In genomic region chr22:46585340-46586122, GRCh38 we compare ENCODE assay signal across 17 cellular contexts. TPM values are rescaled to one million over a fixed set of nuclear protein-coding genes. Genes with fewer than 3 reads are reported as not detected.
DNase-seq lines count a peak whose midpoint lies in the region; ATAC-seq and TF ChIP-seq lines count a peak whose summit lies in the region.
"Had no signal": no experiment of that assay in that cellular context is flagged by ENCODE, and none has a peak within 500 bp of the region (broad histone marks: within the 10 kb centered on the region; RNA-seq: fewer than 3 reads in every experiment).

No MANE protein-coding gene starts in this region.

- no peaks in the 10 kb centered on the region for H4K20me1 ChIP-seq in H9 (ENCODE audit: control insufficient read depth, insufficient read depth, insufficient read length)

- no peak overlapping the region for H2AK5ac ChIP-seq in H9 (ENCODE audit: insufficient read length, low read length)

- no peak overlapping the region for H2BK120ac ChIP-seq in H9 (ENCODE audit: low read depth, low read length, poor library complexity, severe bottlenecking)

- H3K9ac ChIP-seq in H9 (ENCODE audit: extremely low read depth, insufficient read length, low read length) = no peak overlapping the region
- H3K9ac ChIP-seq: KMS-11 had no signal

- no peak overlapping the region for H3K4me2 ChIP-seq in H9 (ENCODE audit: insufficient read depth, insufficient read length, low read length)
- H3K4me2 ChIP-seq: KMS-11 had no signal

- ATAC-seq in Right ventricle myocardium inferior (no peak), heart right ventricle (no peak), memory B cell (ENCODE audit: low read depth) (no peak), GM21367 (IDR thresholded peaks at IDR 0.05; ENCODE audit: unreplicated experiment) (no peak)
- no peak for ATAC-seq in stimulated activated naive B cell treated with anti-CD40 and anti-IgM and Interleukin-4, amounts not matched to agents 10 μg/mL and 1 μg/mL and 100 μg/mL, for 72 hours (replicated peaks)

- H3K79me1 ChIP-seq in H9 (ENCODE audit: insufficient read depth, low read depth, low read length, poor library complexity, severe bottlenecking) = no peaks in the 10 kb centered on the region

- H3K56ac ChIP-seq in H9 (ENCODE audit: insufficient read length, low read depth, low read length) = no peak overlapping the region

- intact Hi-C loops in Right ventricle myocardium inferior (cut with DNase I) (no loop called here), heart right ventricle (cut with DNase I) (loop anchor here in 1 of 10 donors (5.0 kb wide), 1 partner anchor 37 kb away; the partner anchor contains the start of gene GRAMD4)

- peaks cover 10% of the 10 kb centered on the region for H3K27me3 Mint-ChIP-seq in H9 (ENCODE audit: low read depth)
- H3K27me3 Mint-ChIP-seq in memory B cell = no peaks in the 10 kb centered on the region
- H3K27me3 Mint-ChIP-seq in stimulated activated naive B cell treated with anti-CD40 and anti-IgM and Interleukin-4, amounts not matched to agents 10 μg/mL and 1 μg/mL and 100 μg/mL, for 72 hours = no peaks in the 10 kb centered on the region

- no peak overlapping the region for H2BK5ac ChIP-seq in H9 (ENCODE audit: insufficient read length, low read length)

- H2AFZ ChIP-seq in H9 (ENCODE audit: low read length) = no peak overlapping the region

- no peaks in the 10 kb centered on the region for H3K27me3 ChIP-seq in heart right ventricle
- H3K27me3 ChIP-seq in H9 (ENCODE audit: insufficient read depth, low read length) = no peaks in the 10 kb centered on the region

- H3K36me3 ChIP-seq in heart right ventricle = no peaks in the 10 kb centered on the region

- no peak overlapping the region for H4K8ac ChIP-seq in H9 (replicated peaks; ENCODE audit: insufficient read length, low read depth, low read length)

- H3K23ac ChIP-seq in H9 (ENCODE audit: insufficient read length, low read depth, low read length) = no peak overlapping the region

- no peaks in the 10 kb centered on the region for H3K9me3 ChIP-seq in heart right ventricle
- H3K9me3 ChIP-seq in H9 (ENCODE audit: control insufficient read depth, low read depth, low read length) = no peaks in the 10 kb centered on the region

- H3K27ac ChIP-seq in heart right ventricle (no peak overlapping the region), H9 (ENCODE audit: insufficient read length, low read depth, low read length) (no peak overlapping the region)
- H3K27ac ChIP-seq: KMS-11 had no signal

- DNase-seq in Right ventricle myocardium inferior (ENCODE audit: missing footprints) (peak; percentile 50), heart right ventricle (no peak), H9 (peak; percentile 21), memory B cell (ENCODE audit: low spot score in 2 of 2) (no peak), retina (no peak)
- no peak for DNase-seq in stimulated activated naive B cell treated with anti-CD40 and anti-IgM and Interleukin-4, amounts not matched to agents 10 μg/mL and 1 μg/mL and 100 μg/mL, for 72 hours
- DNase-seq: COR-L47; GOT3; HFFc6; NCI-H1436; NCI-H2029; NCI-H2171; NCI-H446; NCI-H69; NK-92 treated with Interleukin-12 subunit alpha and Interleukin-12 subunit beta, amount 100 ng/mL, for 24 hours had no signal

- H3K23me2 ChIP-seq in H9 (ENCODE audit: insufficient read length, low read depth, low read length, poor library complexity, severe bottlenecking) = no peaks in the 10 kb centered on the region

- H2BK20ac ChIP-seq in H9 (ENCODE audit: low read depth, low read length, poor library complexity, severe bottlenecking) = no peak overlapping the region

- no peak overlapping the region for H3K4ac ChIP-seq in H9 (ENCODE audit: low read depth, low read length)

- H4K5ac ChIP-seq in H9 (ENCODE audit: insufficient read length, low read depth, low read length) = no peak overlapping the region

- H3K9me3 Mint-ChIP-seq in H9 = no peaks in the 10 kb centered on the region
- H3K9me3 Mint-ChIP-seq in memory B cell = no peaks in the 10 kb centered on the region
- H3K9me3 Mint-ChIP-seq in stimulated activated naive B cell treated with anti-CD40 and anti-IgM and Interleukin-4, amounts not matched to agents 10 μg/mL and 1 μg/mL and 100 μg/mL, for 72 hours = no peaks in the 10 kb centered on the region
- H3K9me3 Mint-ChIP-seq: HFFc6 had no signal

- H3K4me3 Mint-ChIP-seq in H9 (no peak overlapping the region; a peak in 1 of 5 replicates), memory B cell (no peak overlapping the region)
- H3K4me3 Mint-ChIP-seq in stimulated activated naive B cell treated with anti-CD40 and anti-IgM and Interleukin-4, amounts not matched to agents 10 μg/mL and 1 μg/mL and 100 μg/mL, for 72 hours = no peak overlapping the region
- H3K4me3 Mint-ChIP-seq: HFFc6 had no signal

- H3K4me1 ChIP-seq in heart right ventricle (peaks cover 53 to 87% (median 68%) of the 10 kb centered on the region in 9 donors), H9 (ENCODE audit: insufficient read depth, low read length) (no peaks in the 10 kb centered on the region; the same call in 1 of the 2 replicates)

- no peak overlapping the region for H4K91ac ChIP-seq in H9 (ENCODE audit: insufficient read length, low read depth, low read length)

- H3K27ac Mint-ChIP-seq in H9 (no peak overlapping the region; a peak in 1 of 7 replicates), memory B cell (peak overlapping the region; percentile 58)
- H3K27ac Mint-ChIP-seq in stimulated activated naive B cell treated with anti-CD40 and anti-IgM and Interleukin-4, amounts not matched to agents 10 μg/mL and 1 μg/mL and 100 μg/mL, for 72 hours = peak overlapping the region; percentile 92
- H3K27ac Mint-ChIP-seq: HFFc6 had no signal

- WGBS in heart right ventricle, 2 donors = 93 to 94% methylated on average over 19 of the region's 19 CpGs
- no CpG with 5 or more reads among the region's 19 CpGs for WGBS in H9 (ENCODE audit: extremely low coverage, insufficient read length, low lambda C conversion rate)

- no peak overlapping the region for H3K4me3 ChIP-seq in heart right ventricle

- no peak overlapping the region for H2BK15ac ChIP-seq in H9 (ENCODE audit: low read depth, low read length)

- H3K36me3 Mint-ChIP-seq in H9 (ENCODE audit: insufficient read depth in 1 of 3, low read depth in 3 of 3) (no peaks in the 10 kb centered on the region), memory B cell (peaks cover 2% of the 10 kb centered on the region)
- peaks cover 7 to 14% of the 10 kb centered on the region in 2 donors for H3K36me3 Mint-ChIP-seq in stimulated activated naive B cell treated with anti-CD40 and anti-IgM and Interleukin-4, amounts not matched to agents 10 μg/mL and 1 μg/mL and 100 μg/mL, for 72 hours

- H3K14ac ChIP-seq in H9 (ENCODE audit: insufficient read depth, low read length) = no peak overlapping the region

- H3K79me2 ChIP-seq in H9 (ENCODE audit: insufficient read depth, low read length) = no peaks in the 10 kb centered on the region; the same call in 1 of the 2 replicates

- H3K18ac ChIP-seq in H9 (ENCODE audit: insufficient read length, low read depth, low read length) = no peak overlapping the region

- no peak for TF ChIP-seq CTCF in heart right ventricle (IDR thresholded peaks at IDR 0.05)
- TF ChIP-seq CTCF in H9 (conservative IDR thresholded peaks at IDR 0.05) = no peak

- no peak overlapping the region for H3T11ph ChIP-seq in H9 (ENCODE audit: low read length)

- H2BK12ac ChIP-seq in H9 (ENCODE audit: insufficient read length, low read depth, low read length) = no peak overlapping the region

- peaks cover 37 to 67% of the 10 kb centered on the region in 2 experiments for H3K4me1 Mint-ChIP-seq in H9
- peaks cover 53% of the 10 kb centered on the region for H3K4me1 Mint-ChIP-seq in memory B cell
- peaks cover 71 to 95% of the 10 kb centered on the region in 2 donors for H3K4me1 Mint-ChIP-seq in stimulated activated naive B cell treated with anti-CD40 and anti-IgM and Interleukin-4, amounts not matched to agents 10 μg/mL and 1 μg/mL and 100 μg/mL, for 72 hours

RNA-seq across cellular contexts. Expression of gene GRAMD4, which starts 34.7 kb away (rescaled TPM):
- total RNA-seq in Right ventricle myocardium inferior (80.0 TPM), heart right ventricle (100 to 1,000 TPM in 3 of 10 donors, 10 to 100 TPM in 7; 53.9 to 143 (median 71.0) TPM), H9 (2021) (19.8 and 20.4 TPM in 2 replicates)
- polyA plus RNA-seq in heart right ventricle = 10 to 100 TPM; 29.3 to 33.3 TPM

RNA-seq across cellular contexts. Expression of gene CELSR1, which starts 48.1 kb away (rescaled TPM):
- total RNA-seq in Right ventricle myocardium inferior (8.4 TPM), heart right ventricle (10 to 100 TPM in 7 of 10 donors, 1 to 10 TPM in 3; 5.5 to 16.7 (median 11.8) TPM), H9 (2021) (21.2 and 22.6 TPM in 2 replicates)
- 1 to 10 TPM; 4.0 to 6.4 TPM for polyA plus RNA-seq in heart right ventricle

Comparison
In these comparisons a context has a peak if more than half of its experiments do, and no peak if none do; other contexts are left out.
1. DNase-seq: peak in Right ventricle myocardium inferior (single experiment) and H9 (single experiment); none in heart right ventricle (0 of 2), memory B cell (0 of 2), stimulated activated naive B cell treated with anti-CD40 and anti-IgM and Interleukin-4, amounts not matched to agents 10 μg/mL and 1 μg/mL and 100 μg/mL, for 72 hours (single experiment) and retina (single experiment).
2. H3K27ac Mint-ChIP-seq: peak in memory B cell (single experiment) and stimulated activated naive B cell treated with anti-CD40 and anti-IgM and Interleukin-4, amounts not matched to agents 10 μg/mL and 1 μg/mL and 100 μg/mL, for 72 hours (single experiment); none in H9 (0 of 3).